In genomic region chr10:5806745-5807144, GRCh38 we compare ENCODE assay signal across 21 cellular contexts. TPM values are rescaled to one million over a fixed set of nuclear protein-coding genes. Genes with fewer than 3 reads are reported as not detected.
DNase-seq lines count a peak whose midpoint lies in the region; ATAC-seq, FAIRE-seq and TF ChIP-seq lines count a peak whose summit lies in the region.
"Had no signal": no experiment of that assay in that cellular context is flagged by ENCODE, and none has a peak within 500 bp of the region (broad histone marks: within the 10 kb centered on the region; RNA-seq: fewer than 3 reads in every experiment).

No MANE protein-coding gene starts in this region.

- peaks cover 45% of the 10 kb centered on the region for H3K4me1 Mint-ChIP-seq in T-helper 17 cell

- no peak overlapping the region for H3K4me3 Mint-ChIP-seq in T-helper 17 cell
- H3K4me3 Mint-ChIP-seq: H9, mesothelial cell of epicardium had no signal

- no peak for TF ChIP-seq CTCF in upper lobe of left lung (IDR thresholded peaks at IDR 0.05)

- H3K4me1 ChIP-seq in skeletal muscle tissue (ENCODE audit: control insufficient read depth in 3 of 3, insufficient read depth in 3 of 3, low read length in 3 of 3), result peaks cover 11 to 23% (median 17%) of the 10 kb centered on the region in 3 donors
- H3K4me1 ChIP-seq in upper lobe of left lung, result peaks cover 35 to 58% (median 40%) of the 10 kb centered on the region in 4 donors

- FAIRE-seq in GM19239 (lab: Jason Lieb, UNC) (peak; percentile 33), GM12892 (lab: Jason Lieb, UNC) (no peak)
- FAIRE-seq: islet of Langerhans, K562 had no signal

- H3K9ac ChIP-seq in skeletal muscle tissue (ENCODE audit: low read depth in 1 of 3, low read length in 3 of 3), result peak overlapping the region; percentile 23 to 68 (median 55)

- no peak for TF ChIP-seq EP300 in upper lobe of left lung (IDR thresholded peaks at IDR 0.05)

- H3K27ac ChIP-seq in skeletal muscle tissue (ENCODE audit: low read depth, low read length) (peak overlapping the region; percentile 57), upper lobe of left lung (peak overlapping the region in 1 of 4 donors; percentile 16)

- H3K4me3 ChIP-seq in skeletal muscle tissue (ENCODE audit: low read length in 3 of 3), result no peak overlapping the region
- H3K4me3 ChIP-seq in upper lobe of left lung, result no peak overlapping the region
- H3K4me3 ChIP-seq: K562 had no signal

- H3K9me3 ChIP-seq in T-helper 17 cell (ENCODE audit: control insufficient read depth, low read length, poor library complexity, severe bottlenecking) (no peaks in the 10 kb centered on the region), skeletal muscle tissue (ENCODE audit: control insufficient read depth in 3 of 3, low read length in 3 of 3) (no peaks in the 10 kb centered on the region), upper lobe of left lung (no peaks in the 10 kb centered on the region)

- H3K27ac Mint-ChIP-seq in T-helper 17 cell, result peak overlapping the region; percentile 97

- ATAC-seq in T-helper 17 cell, result no peak
- ATAC-seq in left lobe of liver, result peak; percentile 39
- ATAC-seq in upper lobe of left lung (ENCODE audit: low FRiP score in 2 of 2), result no peak
- ATAC-seq in HG03175 (IDR thresholded peaks at IDR 0.05; ENCODE audit: unreplicated experiment), result no peak
- ATAC-seq: activated CD4-positive, CD25-positive, alpha-beta regulatory T cell treated with anti-CD3 and anti-CD28 coated beads, Interleukin-2, amount 50 U/mL, for 24 hours; esophagus mucosa; K562; PC-3 had no signal

- H3K36me3 ChIP-seq in skeletal muscle tissue (ENCODE audit: control insufficient read depth in 3 of 3, insufficient read depth in 3 of 3, low read length in 3 of 3), result no peaks in the 10 kb centered on the region
- H3K36me3 ChIP-seq in upper lobe of left lung, result peaks cover 0 to 12% (median 0%) of the 10 kb centered on the region in 4 donors

- H3K27me3 Mint-ChIP-seq in T-helper 17 cell, result no peaks in the 10 kb centered on the region

- WGBS in upper lobe of left lung, 2 donors, result 68 to 70% methylated on average over 2 of the region's 2 CpGs

- H3K36me3 Mint-ChIP-seq in T-helper 17 cell (ENCODE audit: low read depth), result peaks cover 4% of the 10 kb centered on the region

- DNase-seq in GM19239 (ENCODE audit: insufficient read length, low spot score) (no peak), T-helper 17 cell (no peak), left lobe of liver (ENCODE audit: low spot score) (no peak), GM12892 (ENCODE audit: insufficient read length) (no peak), upper lobe of left lung (no peak)
- DNase-seq: activated CD8-positive, alpha-beta memory T cell treated with anti-CD3 and anti-CD28 coated beads for 24 hours; H9; NCI-H2029 treated with DMSO at 0.1 percent for 48 hours; NCI-H510A; occipital lobe; PC-3; stimulated activated CD4-positive, alpha-beta T cell treated with anti-CD3 and anti-CD28 coated beads, Interleukin-2, amount 100 ng/mL, for 48 hours; substantia nigra; T-helper 9 cell had no signal

- TF ChIP-seq POLR2A in GM12892 (IDR thresholded peaks at IDR 0.05; ENCODE audit: low read depth, low read length) (no peak), upper lobe of left lung (IDR thresholded peaks at IDR 0.05) (no peak)

- no peaks in the 10 kb centered on the region for H3K27me3 ChIP-seq in skeletal muscle tissue (ENCODE audit: control insufficient read depth in 3 of 3, insufficient read depth in 3 of 3, low read length in 3 of 3)
- H3K27me3 ChIP-seq in upper lobe of left lung, result no peaks in the 10 kb centered on the region

RNA-seq across cellular contexts. Expression of gene GDI2, which starts 6.5 kb away (rescaled TPM):
- 100 to 1,000 TPM in 1 of 2 donors, 10 to 100 TPM in 1; 95.5 to 109 TPM for total RNA-seq in T-helper 17 cell
- 113 TPM for total RNA-seq in left lobe of liver
- 483 TPM for total RNA-seq in skeletal muscle tissue
- polyA plus RNA-seq in GM12892 (2012; ENCODE audit: missing spikeins), result 202 TPM
- total RNA-seq in upper lobe of left lung, result 100 to 1,000 TPM in 4 of 6 donors, 10 to 100 TPM in 2; 77.5 to 239 (median 176) TPM
